27 cellular contexts compared by ENCODE assay signal in the genomic region with DNA sequence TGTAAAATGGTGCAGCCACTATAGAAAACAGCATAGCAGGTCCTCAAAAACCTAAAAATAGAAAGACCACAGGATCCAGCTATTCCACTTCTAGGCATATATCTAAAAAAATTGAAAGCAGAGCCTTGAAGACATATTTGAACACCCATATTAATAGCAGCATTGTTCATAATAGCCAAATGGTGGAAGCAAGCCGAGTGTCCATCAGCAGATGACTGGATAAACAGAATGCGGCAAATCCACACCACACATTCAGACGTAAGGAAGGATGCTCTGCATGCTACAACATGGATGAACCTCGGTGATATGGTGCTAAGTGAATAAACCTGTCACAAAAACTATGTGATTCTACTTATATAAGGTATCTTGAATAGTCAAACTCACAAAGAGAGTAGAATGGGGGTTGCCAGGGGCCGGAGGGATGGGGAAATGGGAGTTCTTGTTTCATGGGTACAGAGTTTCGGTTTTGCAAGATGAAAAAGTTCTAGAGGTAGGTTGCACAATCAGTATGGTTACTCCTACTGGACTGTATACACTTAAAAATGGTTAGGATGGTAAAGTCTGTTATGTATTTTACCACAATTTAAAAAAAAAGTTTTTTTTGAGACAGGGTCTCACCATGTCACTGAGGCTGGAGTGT. TPM values are rescaled to one million over a fixed set of nuclear protein-coding genes. Genes with fewer than 3 reads are reported as not detected.
"Had no signal": no experiment of that assay in that cellular context is flagged by ENCODE, and none has a peak within 500 bp of the region (broad histone marks: within the 10 kb centered on the region; RNA-seq: fewer than 3 reads in every experiment).

No MANE protein-coding gene starts in this region.

- H3K79me2 ChIP-seq: hepatocyte had no signal

- H3K4me2 ChIP-seq: hepatocyte had no signal

- H3K4me1 ChIP-seq: foreskin keratinocyte, lower lobe of right lung, right lobe of liver, suprapubic skin, uterus had no signal

- H3K27ac ChIP-seq: foreskin keratinocyte, hepatocyte, lower lobe of right lung, right lobe of liver, suprapubic skin, uterus had no signal

- FAIRE-seq: astrocyte, small intestine had no signal

- H3K27me3 ChIP-seq: foreskin keratinocyte, hepatocyte, right lobe of liver, suprapubic skin, uterus had no signal

- H3K4me3 ChIP-seq: hepatocyte, lower lobe of right lung, right lobe of liver, suprapubic skin, uterus had no signal

- ATAC-seq: foreskin keratinocyte; left lobe of liver; lower lobe of right lung; stimulated activated effector memory CD8-positive, alpha-beta T cell treated with anti-CD3 and anti-CD28 coated beads, Interleukin-12 subunit alpha, Interleukin-12 subunit beta, amount 100 ng/mL, for 72 hours; stimulated activated naive CD8-positive, alpha-beta T cell treated with anti-CD3 and anti-CD28 coated beads, Interleukin-15, amount 100 ng/mL, for 72 hours had no signal

- DNase-seq: activated CD8-positive, alpha-beta memory T cell treated with anti-CD3 and anti-CD28 coated beads for 24 hours; activated CD8-positive, alpha-beta memory T cell treated with anti-CD3 and anti-CD28 coated beads, Interleukin-2, amount 50 U/mL, for 4 hours; activated naive CD4-positive, alpha-beta T cell treated with Interleukin-2 at 50 U/mL for 16 hours; activated naive CD8-positive, alpha-beta T cell treated with anti-CD3 and anti-CD28 coated beads for 36 hours; activated T-cell treated with anti-CD3 and anti-CD28 coated beads, Interleukin-2, amount 50 U/mL, for 24 hours; central memory CD4-positive, alpha-beta T cell; effector memory CD4-positive, alpha-beta T cell; foreskin keratinocyte; immature natural killer cell; lower lobe of right lung; naive B cell; nucleus accumbens; right lobe of liver; small intestine; stimulated activated CD4-positive, alpha-beta T cell treated with anti-CD3 and anti-CD28 coated beads, Interleukin-2, amount 100 ng/mL, for 24 hours; stimulated activated naive CD8-positive, alpha-beta T cell treated with anti-CD3 and anti-CD28 coated beads, Interleukin-15, amount 100 ng/mL, for 72 hours; trophoblast cell; uterus had no signal

- H3K36me3 ChIP-seq: uterus had no signal

- H3K9me3 ChIP-seq: lower lobe of right lung, right lobe of liver, suprapubic skin, uterus had no signal

- H2AFZ ChIP-seq: hepatocyte had no signal

RNA-seq across cellular contexts. Expression of a gene that starts 17.1 kb away (rescaled TPM):
- total RNA-seq: activated naive CD8-positive, alpha-beta T cell treated with anti-CD3 and anti-CD28 coated beads for 36 hours; activated T-helper 2 cell treated with anti-CD3 and anti-CD28 coated beads, Interferon-gamma antibody, Interleukin-2, Interleukin-4, amounts not matched to agents 10 μg/mL and 5 μg/mL and 100 μg/mL, durations not matched to agents 14 hours and 24 hours and 36 hours; astrocyte; dermis microvascular lymphatic vessel endothelial cell; foreskin keratinocyte; kidney epithelial cell had no signal
- polyA plus RNA-seq: immature natural killer cell, neural cell had no signal
